11 cellular contexts compared by ENCODE assay signal in the genomic region with DNA sequence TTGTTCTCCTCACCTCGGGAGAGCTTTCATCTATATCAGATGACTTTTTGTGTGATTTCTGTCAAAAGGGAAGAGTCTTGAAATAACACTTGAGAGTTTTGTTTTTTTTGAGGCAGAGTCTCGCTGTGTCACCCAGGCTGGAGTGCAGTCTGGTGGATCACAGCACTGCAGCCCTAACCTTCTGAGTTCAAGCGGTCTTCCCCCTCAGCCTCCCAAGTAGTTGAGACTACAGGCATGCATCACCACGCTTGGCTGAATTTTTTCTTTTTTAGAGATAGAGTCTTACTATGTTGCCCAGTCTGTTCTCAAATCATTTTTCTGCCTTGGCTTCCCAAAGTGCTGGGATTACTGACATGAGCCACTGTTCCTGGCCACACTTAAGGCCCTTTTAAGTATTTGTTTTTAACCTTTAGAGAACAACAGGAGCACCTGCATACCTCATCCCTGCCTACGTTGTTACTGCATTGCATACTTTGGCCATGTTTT. TPM values are rescaled to one million over a fixed set of nuclear protein-coding genes. Genes with fewer than 3 reads are reported as not detected.
DNase-seq lines count a peak whose midpoint lies in the region; ATAC-seq and TF ChIP-seq lines count a peak whose summit lies in the region.
"Had no signal": no experiment of that assay in that cellular context is flagged by ENCODE, and none has a peak within 500 bp of the region (broad histone marks: within the 10 kb centered on the region; RNA-seq: fewer than 3 reads in every experiment).

No MANE protein-coding gene starts in this region.

- peaks cover 66% of the 10 kb centered on the region for H3K4me1 Mint-ChIP-seq in CD4-positive, alpha-beta T cell (ENCODE audit: low read depth)
- peaks cover 60% of the 10 kb centered on the region for H3K4me1 Mint-ChIP-seq in mesothelial cell of epicardium
- no peaks in the 10 kb centered on the region for H3K4me1 Mint-ChIP-seq in stimulated activated memory B cell treated with anti-CD40 and anti-IgM and Interleukin-4, amounts not matched to agents 10 μg/mL and 1 μg/mL and 100 μg/mL, for 72 hours

- H3K9me3 Mint-ChIP-seq in CD4-positive, alpha-beta T cell = no peaks in the 10 kb centered on the region
- no peaks in the 10 kb centered on the region for H3K9me3 Mint-ChIP-seq in mesothelial cell of epicardium
- H3K9me3 Mint-ChIP-seq in stimulated activated memory B cell treated with anti-CD40 and anti-IgM and Interleukin-4, amounts not matched to agents 10 μg/mL and 1 μg/mL and 100 μg/mL, for 72 hours = no peaks in the 10 kb centered on the region

- CTCF ChIA-PET in CD4-positive, alpha-beta T cell (lab: Charles Lee) = interaction anchor here (0.9 to 1.5 kb wide), 2 partner anchors 9 to 10 kb away, joined by 5 to 6 read pairs; no protein-coding TSS in a partner anchor

- H3K9me3 ChIP-seq in CD4-positive, alpha-beta T cell (ENCODE audit: control insufficient read depth, low read length) = no peaks in the 10 kb centered on the region
- no peaks in the 10 kb centered on the region for H3K9me3 ChIP-seq in HUES48 (ENCODE audit: control insufficient read depth, insufficient read depth, low read length)
- H3K9me3 ChIP-seq: Caco-2, neutrophil had no signal

- H3K4me3 ChIP-seq in HUES48 (ENCODE audit: low read depth, low read length) = no peak overlapping the region

- no peaks in the 10 kb centered on the region for H3K27me3 Mint-ChIP-seq in CD4-positive, alpha-beta T cell
- no peaks in the 10 kb centered on the region for H3K27me3 Mint-ChIP-seq in mesothelial cell of epicardium (ENCODE audit: low read depth)
- peaks cover 24% of the 10 kb centered on the region for H3K27me3 Mint-ChIP-seq in stimulated activated memory B cell treated with anti-CD40 and anti-IgM and Interleukin-4, amounts not matched to agents 10 μg/mL and 1 μg/mL and 100 μg/mL, for 72 hours

- H3K36me3 Mint-ChIP-seq in CD4-positive, alpha-beta T cell (ENCODE audit: low read depth) = no peaks in the 10 kb centered on the region
- H3K36me3 Mint-ChIP-seq in mesothelial cell of epicardium = peaks cover 7% of the 10 kb centered on the region
- no peaks in the 10 kb centered on the region for H3K36me3 Mint-ChIP-seq in stimulated activated memory B cell treated with anti-CD40 and anti-IgM and Interleukin-4, amounts not matched to agents 10 μg/mL and 1 μg/mL and 100 μg/mL, for 72 hours

- H3K27me3 ChIP-seq in CD4-positive, alpha-beta T cell (ENCODE audit: control insufficient read depth, insufficient read depth, low read length) = no peaks in the 10 kb centered on the region
- H3K27me3 ChIP-seq in HUES48 (ENCODE audit: control insufficient read depth, insufficient read depth, low read length) = no peaks in the 10 kb centered on the region

- intact Hi-C loops in CD4-positive, alpha-beta T cell (cut with DNase I, micrococcal nuclease) = loop anchor here in 1 of 2 experiments (5.0 kb wide), 1 partner anchor 70 kb away; no protein-coding TSS in a partner anchor

- H3K27ac Mint-ChIP-seq in CD4-positive, alpha-beta T cell = no peak overlapping the region
- peak overlapping the region; percentile 95 for H3K27ac Mint-ChIP-seq in mesothelial cell of epicardium
- no peak overlapping the region for H3K27ac Mint-ChIP-seq in stimulated activated memory B cell treated with anti-CD40 and anti-IgM and Interleukin-4, amounts not matched to agents 10 μg/mL and 1 μg/mL and 100 μg/mL, for 72 hours

- no peak overlapping the region for H3K9ac ChIP-seq in HUES48 (ENCODE audit: low read depth, low read length)

- DNase-seq in CD4-positive, alpha-beta T cell = no peak
- peak; percentile 43 for DNase-seq in amniotic epithelial cell (ENCODE audit: low read depth)
- no peak for DNase-seq in mesothelial cell of epicardium (ENCODE audit: low spot score in 2 of 2, unreplicated experiment in 2 of 2)
- DNase-seq in DMS153 (lab: John Stamatoyannopoulos, UW) = no peak
- DNase-seq in NCI-H526 (lab: John Stamatoyannopoulos, UW) = no peak
- DNase-seq: Caco-2; stimulated activated CD8-positive, alpha-beta memory T cell treated with anti-CD3 and anti-CD28 coated beads, Interleukin-4, amount 100 ng/mL, for 48 hours had no signal

- peak; percentile 77 for ATAC-seq in CD4-positive, alpha-beta T cell (ENCODE audit: poor library complexity)
- ATAC-seq in stimulated activated memory B cell treated with anti-CD40 and anti-IgM and Interleukin-4, amounts not matched to agents 10 μg/mL and 1 μg/mL and 100 μg/mL, for 72 hours = no peak
- no peak for ATAC-seq in HG03378 (IDR thresholded peaks at IDR 0.05; ENCODE audit: unreplicated experiment)

- H3K4me1 ChIP-seq in HUES48 (ENCODE audit: control insufficient read depth, insufficient read depth, low read length) = peaks cover 52% of the 10 kb centered on the region

- TF ChIP-seq CTCF in CD4-positive, alpha-beta T cell (IDR thresholded peaks at IDR 0.05) = no peak
- TF ChIP-seq CTCF in mesothelial cell of epicardium (IDR thresholded peaks at IDR 0.05; ENCODE audit: unreplicated experiment) = no peak

- H3K4me3 Mint-ChIP-seq in CD4-positive, alpha-beta T cell = peak overlapping the region; percentile 28
- H3K4me3 Mint-ChIP-seq in mesothelial cell of epicardium = peak overlapping the region; percentile 2
- no peak overlapping the region for H3K4me3 Mint-ChIP-seq in stimulated activated memory B cell treated with anti-CD40 and anti-IgM and Interleukin-4, amounts not matched to agents 10 μg/mL and 1 μg/mL and 100 μg/mL, for 72 hours

- H3K36me3 ChIP-seq in HUES48 (ENCODE audit: control insufficient read depth, insufficient read depth, low read length) = no peaks in the 10 kb centered on the region
- H3K36me3 ChIP-seq: neutrophil had no signal

- H3K27ac ChIP-seq in CD4-positive, alpha-beta T cell (ENCODE audit: low read depth, low read length) = no peak overlapping the region
- peak overlapping the region; percentile 4 for H3K27ac ChIP-seq in HUES48 (ENCODE audit: low read depth, low read length)
- H3K27ac ChIP-seq: neutrophil had no signal

- POLR2A ChIA-PET in CD4-positive, alpha-beta T cell (lab: Charles Lee) = interaction anchor here (1.4 to 1.6 kb wide), 2 partner anchors 9 to 11 kb away, joined by 4 read pairs; partner anchors contain the start of gene NDFIP2

RNA-seq across cellular contexts. Expression of gene NDFIP2, which starts 11.4 kb away (rescaled TPM):
- 1 to 10 TPM; 3.2 to 3.4 TPM for total RNA-seq in CD4-positive, alpha-beta T cell
- 40.0 to 46.9 TPM (median 41.7 TPM) in 3 replicates for total RNA-seq in mesothelial cell of epicardium
